8 cellular contexts compared by ENCODE assay signal in genomic region chr5:58459860-58460726, GRCh38.
DNase-seq lines count a peak whose midpoint lies in the region; ATAC-seq lines count a peak whose summit lies in the region.

Gene PLK2 (minus strand): TSS chr5:58460086. CDS start chr5:58459959, 127 bp downstream.

- peak within 1 kb of the TSS; percentile 84 for H3K27ac ChIP-seq in effector memory CD4-positive, alpha-beta T cell (ENCODE audit: insufficient read depth, low read length, poor library complexity, severe bottlenecking)

- H3K36me3 Mint-ChIP-seq in memory B cell, result no peaks in the 10 kb centered on the region

- H3K4me3 ChIP-seq in effector memory CD4-positive, alpha-beta T cell (ENCODE audit: insufficient read depth, low read depth, low read length, poor library complexity, severe bottlenecking), result peak within 1 kb of the TSS; percentile 82

- H3K4me3 Mint-ChIP-seq in memory B cell, result peak within 1 kb of the TSS; percentile 88

- H3K4me1 ChIP-seq in effector memory CD4-positive, alpha-beta T cell (ENCODE audit: control insufficient read depth, insufficient read depth, low read length, poor library complexity, severe bottlenecking), result peaks cover 5% of the 10 kb centered on the region

- DNase-seq in AG08395 (ENCODE audit: low spot score) (peak; percentile 94), NCI-H69 (lab: John Stamatoyannopoulos, UW) (peak; percentile 96), memory B cell (ENCODE audit: low spot score in 2 of 2) (peak; percentile 98 to 99)
- peak; percentile 98 for DNase-seq in activated CD8-positive, alpha-beta memory T cell treated with anti-CD3 and anti-CD28 coated beads for 24 hours
- DNase-seq in effector memory CD4-positive, alpha-beta T cell, result peak; percentile 83 to 88 (median 87)
- peak; percentile 84 for DNase-seq in stimulated activated CD8-positive, alpha-beta memory T cell treated with anti-CD3 and anti-CD28 coated beads, Interleukin-12 subunit alpha, Interleukin-12 subunit beta, amount 100 ng/mL, for 1 hour (ENCODE audit: low read depth)

- H3K27ac Mint-ChIP-seq in memory B cell, result peak within 1 kb of the TSS; percentile 79

- H3K27me3 ChIP-seq in effector memory CD4-positive, alpha-beta T cell (replicated peaks; ENCODE audit: control insufficient read depth, insufficient read depth, low read length, poor library complexity, severe bottlenecking), result no peaks in the 10 kb centered on the region

- H3K9me3 Mint-ChIP-seq in memory B cell, result no peaks in the 10 kb centered on the region

- H3K27me3 Mint-ChIP-seq in memory B cell, result no peaks in the 10 kb centered on the region

- no peaks in the 10 kb centered on the region for H3K9me3 ChIP-seq in effector memory CD4-positive, alpha-beta T cell (ENCODE audit: control insufficient read depth, low read length)

- no peaks in the 10 kb centered on the region for H3K36me3 ChIP-seq in effector memory CD4-positive, alpha-beta T cell (ENCODE audit: control insufficient read depth, insufficient read depth, low read length)

- H3K4me1 Mint-ChIP-seq in memory B cell, result peaks cover 3% of the 10 kb centered on the region

- peak; percentile 46 for ATAC-seq in GM18858 (IDR thresholded peaks at IDR 0.05; ENCODE audit: unreplicated experiment)
- peak; percentile 76 for ATAC-seq in HG03064 (IDR thresholded peaks at IDR 0.05; ENCODE audit: low read depth, unreplicated experiment)
- ATAC-seq in memory B cell (ENCODE audit: low read depth), result peak; percentile 80

Comparison
In these comparisons a context has a peak if more than half of its experiments do, and no peak if none do; other contexts are left out.
1. Peak in every context shown above with its lines: DNase-seq, ATAC-seq, H3K4me3 ChIP-seq and H3K27ac ChIP-seq.